18 cellular contexts compared by ENCODE assay signal in the genomic region with DNA sequence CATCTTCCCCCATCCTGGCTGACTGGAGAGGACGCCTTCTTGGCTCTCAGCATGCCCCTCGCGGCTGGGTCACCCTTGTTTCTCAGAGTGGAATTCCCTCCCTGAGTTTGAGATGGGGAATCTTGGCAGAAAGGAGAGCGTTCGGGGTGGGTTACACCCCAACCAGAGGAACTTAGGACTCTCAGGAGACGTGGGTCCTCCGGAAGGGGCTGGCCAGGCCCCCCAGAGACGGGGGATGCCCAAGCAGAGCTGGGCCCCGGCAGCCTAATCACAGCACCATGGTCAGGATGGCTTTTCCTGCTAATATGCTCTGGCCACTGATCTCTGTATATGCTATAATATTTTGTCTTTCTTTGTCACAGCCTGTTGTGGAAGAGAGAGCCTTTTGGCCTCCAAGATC.
DNase-seq lines count a peak whose midpoint lies in the region; ATAC-seq and TF ChIP-seq lines count a peak whose summit lies in the region.
"Had no signal": no experiment of that assay in that cellular context is flagged by ENCODE, and none has a peak within 500 bp of the region (broad histone marks: within the 10 kb centered on the region; RNA-seq: fewer than 3 reads in every experiment).

No MANE protein-coding gene starts in this region.

- no peaks in the 10 kb centered on the region for H3K36me3 Mint-ChIP-seq in neural progenitor cell
- H3K36me3 Mint-ChIP-seq: CD8-positive, alpha-beta T cell had no signal

- no peak overlapping the region for H3K9ac ChIP-seq in neural progenitor cell
- H3K9ac ChIP-seq: BLaER1 treated with 17β-estradiol and CSF1 and Interleukin-3, amounts not matched to agents 10 nM and 100 nM had no signal

- DNase-seq in activated CD4-positive, alpha-beta T cell treated with anti-CD3 and anti-CD28 coated beads for 1 hour, result peak; percentile 1
- DNase-seq in activated CD4-positive, alpha-beta T cell treated with anti-CD3 and anti-CD28 coated beads, Interleukin-2, amount 50 U/mL, for 1 hour, result no peak
- DNase-seq in neural progenitor cell (ENCODE audit: low spot score), result no peak
- DNase-seq in ureter (ENCODE audit: low spot score), result peak; percentile 34
- DNase-seq in NCI-H82 (lab: John Stamatoyannopoulos, UW), result no peak
- no peak for DNase-seq in stimulated activated naive CD8-positive, alpha-beta T cell treated with anti-CD3 and anti-CD28 coated beads, Interleukin-15, amount 100 ng/mL, for 72 hours
- DNase-seq: AML-193; Caco-2; Calu3; CD4-positive, alpha-beta T cell; CD8-positive, alpha-beta T cell; DMS79 treated with DMSO at 0.1 percent for 48 hours; GF-D8 had no signal

- H3K4me1 ChIP-seq in neural progenitor cell, result no peaks in the 10 kb centered on the region
- H3K4me1 ChIP-seq: A549, Caco-2 had no signal

- no peaks in the 10 kb centered on the region for H3K9me3 ChIP-seq in neural progenitor cell (ENCODE audit: low read depth)
- H3K9me3 ChIP-seq: A549; BLaER1 treated with 17β-estradiol and CSF1 and Interleukin-3, amounts not matched to agents 10 nM and 100 nM; Caco-2 had no signal

- no peaks in the 10 kb centered on the region for H3K27me3 ChIP-seq in neural progenitor cell
- H3K27me3 ChIP-seq: BLaER1 treated with 17β-estradiol and CSF1 and Interleukin-3, amounts not matched to agents 10 nM and 100 nM had no signal

- H4K20me1 ChIP-seq in neural progenitor cell (ENCODE audit: low read depth), result no peaks in the 10 kb centered on the region

- H3K4me3 ChIP-seq in neural progenitor cell, result no peak overlapping the region
- H3K4me3 ChIP-seq: A549; BLaER1 treated with 17β-estradiol and CSF1 and Interleukin-3, amounts not matched to agents 10 nM and 100 nM had no signal

- H2AFZ ChIP-seq in neural progenitor cell (replicated peaks), result no peak overlapping the region

- H3K9me3 Mint-ChIP-seq in neural progenitor cell, result no peaks in the 10 kb centered on the region
- no peaks in the 10 kb centered on the region for H3K9me3 Mint-ChIP-seq in stimulated activated naive CD8-positive, alpha-beta T cell treated with anti-CD3 and anti-CD28 coated beads, Interleukin-15, amount 100 ng/mL, for 72 hours
- H3K9me3 Mint-ChIP-seq: CD4-positive, alpha-beta T cell; CD8-positive, alpha-beta T cell had no signal

- H3K27me3 Mint-ChIP-seq in neural progenitor cell (ENCODE audit: insufficient read depth, low read depth), result peaks cover 8% of the 10 kb centered on the region
- peaks cover 29% of the 10 kb centered on the region for H3K27me3 Mint-ChIP-seq in stimulated activated naive CD8-positive, alpha-beta T cell treated with anti-CD3 and anti-CD28 coated beads, Interleukin-15, amount 100 ng/mL, for 72 hours
- H3K27me3 Mint-ChIP-seq: B cell; CD4-positive, alpha-beta T cell had no signal

- ATAC-seq in stimulated activated naive CD8-positive, alpha-beta T cell treated with anti-CD3 and anti-CD28 coated beads, Interleukin-15, amount 100 ng/mL, for 72 hours, result no peak
- ATAC-seq: A549; CD8-positive, alpha-beta T cell had no signal

- H3K4me1 Mint-ChIP-seq in neural progenitor cell, result peaks cover 42% of the 10 kb centered on the region
- H3K4me1 Mint-ChIP-seq in stimulated activated naive CD8-positive, alpha-beta T cell treated with anti-CD3 and anti-CD28 coated beads, Interleukin-15, amount 100 ng/mL, for 72 hours, result no peaks in the 10 kb centered on the region
- H3K4me1 Mint-ChIP-seq: B cell had no signal

- peak overlapping the region; percentile 93 for H3K27ac Mint-ChIP-seq in neural progenitor cell
- H3K27ac Mint-ChIP-seq in stimulated activated naive CD8-positive, alpha-beta T cell treated with anti-CD3 and anti-CD28 coated beads, Interleukin-15, amount 100 ng/mL, for 72 hours, result no peak overlapping the region
- H3K27ac Mint-ChIP-seq: B cell; CD4-positive, alpha-beta T cell; CD8-positive, alpha-beta T cell had no signal

- H3K79me2 ChIP-seq in neural progenitor cell (ENCODE audit: low read depth), result no peaks in the 10 kb centered on the region

- no peak overlapping the region for H3K27ac ChIP-seq in neural progenitor cell
- H3K27ac ChIP-seq: 22Rv1, A549, C4-2B had no signal

- H3K4me2 ChIP-seq in neural progenitor cell, result no peak overlapping the region
- H3K4me2 ChIP-seq: A549 had no signal

- no peak overlapping the region for H3K4me3 Mint-ChIP-seq in neural progenitor cell
- H3K4me3 Mint-ChIP-seq in stimulated activated naive CD8-positive, alpha-beta T cell treated with anti-CD3 and anti-CD28 coated beads, Interleukin-15, amount 100 ng/mL, for 72 hours, result no peak overlapping the region
- H3K4me3 Mint-ChIP-seq: B cell; CD4-positive, alpha-beta T cell; CD8-positive, alpha-beta T cell had no signal

- TF ChIP-seq CTCF in neural progenitor cell (IDR thresholded peaks at IDR 0.05), result no peak

- H3F3A ChIP-seq in neural progenitor cell (ENCODE audit: low read depth), result no peaks in the 10 kb centered on the region

- no peaks in the 10 kb centered on the region for H3K36me3 ChIP-seq in neural progenitor cell
- H3K36me3 ChIP-seq: BLaER1 treated with 17β-estradiol and CSF1 and Interleukin-3, amounts not matched to agents 10 nM and 100 nM had no signal

Comparison
In these comparisons a context has a peak if more than half of its experiments do, and no peak if none do; other contexts are left out.
1. DNase-seq: peak in activated CD4-positive, alpha-beta T cell treated with anti-CD3 and anti-CD28 coated beads for 1 hour (single experiment) and ureter (single experiment); none in activated CD4-positive, alpha-beta T cell treated with anti-CD3 and anti-CD28 coated beads, Interleukin-2, amount 50 U/mL, for 1 hour (single experiment), neural progenitor cell (single experiment), NCI-H82 (single experiment) and stimulated activated naive CD8-positive, alpha-beta T cell treated with anti-CD3 and anti-CD28 coated beads, Interleukin-15, amount 100 ng/mL, for 72 hours (0 of 2).